8 cellular contexts compared by ENCODE assay signal in genomic region chr11:64851831-64852337, GRCh38. TPM values are rescaled to one million over a fixed set of nuclear protein-coding genes. Genes with fewer than 3 reads are reported as not detected.
DNase-seq lines count a peak whose midpoint lies in the region; ATAC-seq and TF ChIP-seq lines count a peak whose summit lies in the region.

No MANE protein-coding gene starts in this region.

- TF ChIP-seq CTCF in GM10248 (IDR thresholded peaks at IDR 0.05; ENCODE audit: control extremely low read depth, extremely low read depth, low read depth, missing control alignments) = no peak
- no peak for TF ChIP-seq CTCF in activated CD8-positive, alpha-beta T cell treated with anti-CD3 and anti-CD28 coated beads for 36 hours (IDR thresholded peaks at IDR 0.05)
- TF ChIP-seq CTCF in foreskin fibroblast (IDR thresholded peaks at IDR 0.05; ENCODE audit: low read depth, low read length) = no peak

- intact Hi-C loops in activated CD8-positive, alpha-beta T cell treated with anti-CD3 and anti-CD28 coated beads for 36 hours (cut with micrococcal nuclease) = no loop called here

- no peak overlapping the region for H3K4me3 ChIP-seq in foreskin fibroblast (ENCODE audit: low read depth in 1 of 2, low read length in 2 of 2)

- CTCF ChIA-PET in GM10248 (lab: Yijun Ruan, JAX) = interaction anchor here (1.2 to 33.1 kb wide), 3 partner anchors 11 to 162 kb away, joined by 5 to 1137 read pairs (median 356); partner anchors contain the start of genes ARL2 and EHD1
- CTCF ChIA-PET in activated CD8-positive, alpha-beta T cell treated with anti-CD3 and anti-CD28 coated beads for 36 hours (lab: Charles Lee) = interaction anchor here (18.5 to 28.9 kb wide), 2 partner anchors 12 to 35 kb away, joined by 316 to 1168 read pairs; partner anchors contain the start of gene EHD1

- no peaks in the 10 kb centered on the region for H3K27me3 Mint-ChIP-seq in activated CD8-positive, alpha-beta T cell treated with anti-CD3 and anti-CD28 coated beads for 36 hours
- no peaks in the 10 kb centered on the region for H3K27me3 Mint-ChIP-seq in naive thymus-derived CD8-positive, alpha-beta T cell

- POLR2A ChIA-PET in GM10248 (lab: Yijun Ruan, JAX) = interaction anchor here (1.2 to 11.9 kb wide), 6 partner anchors 8 to 65 kb away, joined by 3 to 129 read pairs (median 8); partner anchors contain the start of gene EHD1
- POLR2A ChIA-PET in activated CD8-positive, alpha-beta T cell treated with anti-CD3 and anti-CD28 coated beads for 36 hours (lab: Charles Lee) = interaction anchor here (1.2 to 26.2 kb wide), 4 partner anchors 12 to 42 kb away, joined by 3 to 768 read pairs (median 162); partner anchors contain the start of gene EHD1
- POLR2A ChIA-PET in naive thymus-derived CD8-positive, alpha-beta T cell (lab: Charles Lee) = interaction anchor here (1.1 to 29.4 kb wide), 7 partner anchors 26 to 265 kb away, joined by 3 to 2449 read pairs (median 4); partner anchors contain the start of genes EHD1, RASGRP2, SF1 and ZNHIT2

- ATAC-seq in GM21528 (IDR thresholded peaks at IDR 0.05; ENCODE audit: low FRiP score, unreplicated experiment) (peak; percentile 18), GM21529 (IDR thresholded peaks at IDR 0.05; ENCODE audit: unreplicated experiment) (no peak), GM21786 (IDR thresholded peaks at IDR 0.05; ENCODE audit: unreplicated experiment) (no peak)
- ATAC-seq in activated CD8-positive, alpha-beta T cell treated with anti-CD3 and anti-CD28 coated beads for 36 hours = peak; percentile 10
- peak in 1 of 2 donors; percentile 2 for ATAC-seq in naive thymus-derived CD8-positive, alpha-beta T cell

- DNase-seq in GM10248 (ENCODE audit: extremely low spot score) = peak; percentile 54
- peak; percentile 61 for DNase-seq in activated CD8-positive, alpha-beta T cell treated with anti-CD3 and anti-CD28 coated beads for 36 hours
- no peak for DNase-seq in naive thymus-derived CD8-positive, alpha-beta T cell
- DNase-seq in GM03348 (ENCODE audit: low spot score) = no peak
- DNase-seq in foreskin fibroblast = no peak

- peak overlapping the region; percentile 88 for H3K27ac Mint-ChIP-seq in activated CD8-positive, alpha-beta T cell treated with anti-CD3 and anti-CD28 coated beads for 36 hours
- peak overlapping the region; percentile 90 to 96 (median 94) for H3K27ac Mint-ChIP-seq in naive thymus-derived CD8-positive, alpha-beta T cell

- H3K4me1 Mint-ChIP-seq in activated CD8-positive, alpha-beta T cell treated with anti-CD3 and anti-CD28 coated beads for 36 hours (ENCODE audit: low read depth) = peaks cover 91% of the 10 kb centered on the region
- peaks cover 46 to 98% (median 90%) of the 10 kb centered on the region in 4 donors for H3K4me1 Mint-ChIP-seq in naive thymus-derived CD8-positive, alpha-beta T cell

- no peaks in the 10 kb centered on the region for H3K9me3 Mint-ChIP-seq in activated CD8-positive, alpha-beta T cell treated with anti-CD3 and anti-CD28 coated beads for 36 hours
- no peaks in the 10 kb centered on the region for H3K9me3 Mint-ChIP-seq in naive thymus-derived CD8-positive, alpha-beta T cell

- peak overlapping the region; percentile 35 for H3K4me3 Mint-ChIP-seq in activated CD8-positive, alpha-beta T cell treated with anti-CD3 and anti-CD28 coated beads for 36 hours
- peak overlapping the region; percentile 24 to 80 (median 72) for H3K4me3 Mint-ChIP-seq in naive thymus-derived CD8-positive, alpha-beta T cell

- peaks cover 39% of the 10 kb centered on the region for H3K36me3 Mint-ChIP-seq in activated CD8-positive, alpha-beta T cell treated with anti-CD3 and anti-CD28 coated beads for 36 hours (ENCODE audit: low read depth)
- H3K36me3 Mint-ChIP-seq in naive thymus-derived CD8-positive, alpha-beta T cell = peaks cover 0 to 33% (median 6%) of the 10 kb centered on the region in 3 donors

RNA-seq across cellular contexts. Expression of gene CDC42BPG, which starts 7.4 kb away (rescaled TPM):
- under 1 TPM; 0.31 to 0.61 TPM for total RNA-seq in activated CD8-positive, alpha-beta T cell treated with anti-CD3 and anti-CD28 coated beads for 36 hours
- 10 to 100 TPM in 1 of 2 experiments, 1 to 10 TPM in 1; 9.0 to 10.3 TPM for total RNA-seq in naive thymus-derived CD8-positive, alpha-beta T cell
- under 1 TPM; 0.09 to 0.38 (median 0.13) TPM for polyA plus RNA-seq in naive thymus-derived CD8-positive, alpha-beta T cell

RNA-seq across cellular contexts. Expression of gene EHD1, which starts 26.5 kb away (rescaled TPM):
- 10 to 100 TPM; 60.3 to 65.1 TPM for total RNA-seq in activated CD8-positive, alpha-beta T cell treated with anti-CD3 and anti-CD28 coated beads for 36 hours
- total RNA-seq in naive thymus-derived CD8-positive, alpha-beta T cell = 100 to 1,000 TPM; 217 to 226 TPM
- polyA plus RNA-seq in naive thymus-derived CD8-positive, alpha-beta T cell = 100 to 1,000 TPM; 137 to 164 (median 154) TPM

RNA-seq across cellular contexts. Expression of gene MEN1, which starts 41.5 kb away (rescaled TPM):
- 10 to 100 TPM; 25.8 to 29.0 TPM for total RNA-seq in activated CD8-positive, alpha-beta T cell treated with anti-CD3 and anti-CD28 coated beads for 36 hours
- total RNA-seq in naive thymus-derived CD8-positive, alpha-beta T cell = 10 to 100 TPM; 50.7 to 54.1 TPM
- polyA plus RNA-seq in naive thymus-derived CD8-positive, alpha-beta T cell = 10 to 100 TPM; 22.1 to 57.4 (median 36.1) TPM

RNA-seq across cellular contexts. Expression of gene MAP4K2, which starts 48.9 kb away (rescaled TPM):
- 10 to 100 TPM; 56.4 to 58.0 TPM for total RNA-seq in activated CD8-positive, alpha-beta T cell treated with anti-CD3 and anti-CD28 coated beads for 36 hours
- 100 to 1,000 TPM; 128 to 135 TPM for total RNA-seq in naive thymus-derived CD8-positive, alpha-beta T cell
- 10 to 100 TPM; 26.6 to 55.5 (median 30.3) TPM for polyA plus RNA-seq in naive thymus-derived CD8-positive, alpha-beta T cell

Comparison
In these comparisons a context has a peak if more than half of its experiments do, and no peak if none do; other contexts are left out.
1. DNase-seq: peak in GM10248 (single experiment) and activated CD8-positive, alpha-beta T cell treated with anti-CD3 and anti-CD28 coated beads for 36 hours (single experiment); none in naive thymus-derived CD8-positive, alpha-beta T cell (0 of 10), GM03348 (single experiment) and foreskin fibroblast (0 of 2).
2. ATAC-seq: peak in GM21528 (single experiment) and activated CD8-positive, alpha-beta T cell treated with anti-CD3 and anti-CD28 coated beads for 36 hours (single experiment); none in GM21529 (single experiment) and GM21786 (single experiment).
3. RNA of gene CDC42BPG, which starts 7.4 kb away (total RNA-seq): 9.0 to 10.3 TPM in naive thymus-derived CD8-positive, alpha-beta T cell; 0.31 to 0.61 TPM in activated CD8-positive, alpha-beta T cell treated with anti-CD3 and anti-CD28 coated beads for 36 hours; every median in the first group is over 4 times any median in the second.